In genomic region chr18:51337406-51337805, GRCh38 we compare ENCODE assay signal across 18 cellular contexts.
"Had no signal": no experiment of that assay in that cellular context is flagged by ENCODE, and none has a peak within 500 bp of the region (broad histone marks: within the 10 kb centered on the region; RNA-seq: fewer than 3 reads in every experiment).

No MANE protein-coding gene starts in this region.

- DNase-seq: activated CD4-positive, alpha-beta T cell treated with anti-CD3 and anti-CD28 coated beads for 4 hours; activated CD8-positive, alpha-beta memory T cell treated with anti-CD3 and anti-CD28 coated beads, Interleukin-2, amount 50 U/mL, for 48 hours; activated CD8-positive, alpha-beta T cell treated with anti-CD3 and anti-CD28 coated beads, Interleukin-2, amount 10 ng/mL, durations not matched to agents 7 days and 5 days; activated naive CD4-positive, alpha-beta T cell; adrenal gland; effector CD4-positive, alpha-beta T cell; hypothalamus; left colon; naive thymus-derived CD8-positive, alpha-beta T cell; right cardiac atrium; stimulated activated CD4-positive, alpha-beta T cell treated with anti-CD3 and anti-CD28 coated beads, Interleukin-2, amount 100 ng/mL, for 48 hours; stimulated activated CD8-positive, alpha-beta memory T cell treated with anti-CD3 and anti-CD28 coated beads, Interleukin-4, amount 100 ng/mL, for 48 hours; stimulated activated naive CD8-positive, alpha-beta T cell treated with anti-CD3 and anti-CD28 coated beads, Interleukin-15, Interleukin-2, amounts not matched to agents 100 U/mL and 50 U/mL, for 24 hours; T-helper 1 cell; WERI-Rb-1 had no signal

- H3K4me3 ChIP-seq: adrenal gland, cardiac muscle cell, coronary artery, lung had no signal
